40 cellular contexts compared by ENCODE assay signal in the genomic region with DNA sequence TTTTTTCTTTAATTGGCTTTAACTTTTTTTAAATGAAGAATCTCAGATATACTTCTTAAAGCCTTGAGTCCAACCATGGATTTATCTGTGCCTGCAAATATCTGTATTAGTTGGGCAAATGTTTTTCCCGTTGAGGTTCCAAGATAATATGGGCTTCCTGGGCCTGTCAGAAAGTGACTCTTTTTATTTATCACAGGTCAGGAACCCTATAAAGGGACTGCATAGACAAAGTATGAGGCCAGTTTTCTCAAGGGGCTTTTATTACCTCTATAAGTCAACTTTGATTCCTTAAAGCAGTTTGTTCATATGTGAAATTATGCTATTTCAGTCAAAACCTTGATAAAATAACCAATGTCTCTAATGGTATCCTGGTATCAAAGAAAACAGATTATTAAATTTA.
"Had no signal": no experiment of that assay in that cellular context is flagged by ENCODE, and none has a peak within 500 bp of the region (broad histone marks: within the 10 kb centered on the region; RNA-seq: fewer than 3 reads in every experiment).

No MANE protein-coding gene starts in this region.

- H3K27me3 Mint-ChIP-seq: activated naive CD4-positive, alpha-beta T cell treated with anti-CD3 and anti-CD28 coated beads, Interleukin-2, amount 10 ng/mL, durations not matched to agents 7 days and 5 days; activated naive CD4-positive, alpha-beta T cell treated with anti-CD3 and anti-CD28 coated beads, Interleukin-2, amount 50 U/mL, for 24 hours; activated naive CD8-positive, alpha-beta T cell; activated naive CD8-positive, alpha-beta T cell treated with anti-CD3 and anti-CD28 coated beads for 36 hours; activated T-cell treated with anti-CD3 and anti-CD28 coated beads, Interleukin-2, amount 50 U/mL, for 24 hours; activated T-helper 17 cell treated with anti-CD3 and anti-CD28 coated beads, Interleukin-2, amount 50 U/mL, for 72 hours had no signal

- H3K4me3 Mint-ChIP-seq: activated naive CD4-positive, alpha-beta T cell treated with anti-CD3 and anti-CD28 coated beads for 36 hours; activated naive CD4-positive, alpha-beta T cell treated with anti-CD3 and anti-CD28 coated beads, Interleukin-2, amount 10 ng/mL, durations not matched to agents 7 days and 5 days; activated naive CD4-positive, alpha-beta T cell treated with anti-CD3 and anti-CD28 coated beads, Interleukin-2, amount 50 U/mL, for 24 hours; activated naive CD8-positive, alpha-beta T cell; activated naive CD8-positive, alpha-beta T cell treated with anti-CD3 and anti-CD28 coated beads for 36 hours; activated naive CD8-positive, alpha-beta T cell treated with anti-CD3 and anti-CD28 coated beads, Interleukin-2, amount 10 ng/mL, durations not matched to agents 7 days and 5 days; activated naive CD8-positive, alpha-beta T cell treated with anti-CD3 and anti-CD28 coated beads, Interleukin-2, amount 50 U/mL, for 24 hours; activated T-cell treated with anti-CD3 and anti-CD28 coated beads, Interleukin-2, amount 50 U/mL, for 24 hours; activated T-cell treated with anti-CD3 and anti-CD28 coated beads, Interleukin-2, amount 50 U/mL, for 4 hours; activated T-cell treated with anti-CD3 and anti-CD28 coated beads, Interleukin-2, amount 50 U/mL, for 72 hours; activated T-helper 1 cell treated with anti-CD3 and anti-CD28 coated beads, Interleukin-12 subunit alpha, Interleukin-12 subunit beta, Interleukin-2, Interleukin-4 antibody, amounts not matched to agents 30 ng/mL and 10 ng/mL and 1 ng/mL, durations not matched to agents 14 hours and 24 hours and 36 hours; activated T-helper 17 cell treated with anti-CD3 and anti-CD28 coated beads, Interleukin-2, amount 50 U/mL, for 72 hours; brain; central memory CD8-positive, alpha-beta T cell had no signal

- H3K36me3 Mint-ChIP-seq: activated naive CD4-positive, alpha-beta T cell treated with anti-CD3 and anti-CD28 coated beads, Interleukin-2, amount 10 ng/mL, durations not matched to agents 7 days and 5 days; activated naive CD4-positive, alpha-beta T cell treated with anti-CD3 and anti-CD28 coated beads, Interleukin-2, amount 50 U/mL, for 24 hours; activated naive CD4-positive, alpha-beta T cell treated with anti-CD3 and anti-CD28 coated beads, Interleukin-2, amount 50 U/mL, for 72 hours; activated naive CD8-positive, alpha-beta T cell; activated naive CD8-positive, alpha-beta T cell treated with anti-CD3 and anti-CD28 coated beads for 36 hours; activated naive CD8-positive, alpha-beta T cell treated with anti-CD3 and anti-CD28 coated beads, Interleukin-2, amount 10 ng/mL, durations not matched to agents 7 days and 5 days; brain had no signal

- H3K9me3 Mint-ChIP-seq: activated naive CD4-positive, alpha-beta T cell treated with anti-CD3 and anti-CD28 coated beads for 36 hours; activated naive CD4-positive, alpha-beta T cell treated with anti-CD3 and anti-CD28 coated beads, Interleukin-2, amount 10 ng/mL, durations not matched to agents 7 days and 5 days; activated naive CD4-positive, alpha-beta T cell treated with anti-CD3 and anti-CD28 coated beads, Interleukin-2, amount 50 U/mL, for 24 hours; activated naive CD4-positive, alpha-beta T cell treated with anti-CD3 and anti-CD28 coated beads, Interleukin-2, amount 50 U/mL, for 72 hours; activated naive CD8-positive, alpha-beta T cell treated with anti-CD3 and anti-CD28 coated beads for 36 hours; activated naive CD8-positive, alpha-beta T cell treated with anti-CD3 and anti-CD28 coated beads, Interleukin-2, amount 10 ng/mL, durations not matched to agents 7 days and 5 days; activated naive CD8-positive, alpha-beta T cell treated with anti-CD3 and anti-CD28 coated beads, Interleukin-2, amount 50 U/mL, for 24 hours; activated T-cell treated with anti-CD3 and anti-CD28 coated beads, Interleukin-2, amount 50 U/mL, for 24 hours; activated T-cell treated with anti-CD3 and anti-CD28 coated beads, Interleukin-2, amount 50 U/mL, for 4 hours; activated T-cell treated with anti-CD3 and anti-CD28 coated beads, Interleukin-2, amount 50 U/mL, for 72 hours; activated T-helper 1 cell treated with anti-CD3 and anti-CD28 coated beads, Interleukin-12 subunit alpha, Interleukin-12 subunit beta, Interleukin-2, Interleukin-4 antibody, amounts not matched to agents 30 ng/mL and 10 ng/mL and 1 ng/mL, durations not matched to agents 14 hours and 24 hours and 36 hours; activated T-helper 17 cell treated with anti-CD3 and anti-CD28 coated beads, Interleukin-2, amount 50 U/mL, for 72 hours; activated T-helper 2 cell treated with anti-CD3 and anti-CD28 coated beads, Interferon-gamma antibody, Interleukin-2, Interleukin-4, amounts not matched to agents 10 μg/mL and 5 μg/mL and 100 μg/mL, durations not matched to agents 14 hours and 24 hours and 36 hours; brain; central memory CD8-positive, alpha-beta T cell had no signal

- H3K36me3 ChIP-seq: adrenal gland, ascending aorta, brain microvascular endothelial cell, breast epithelium, cardiac muscle cell had no signal

- ATAC-seq: activated naive CD4-positive, alpha-beta T cell treated with anti-CD3 and anti-CD28 coated beads, Interleukin-2, amount 50 U/mL, for 72 hours; activated naive CD8-positive, alpha-beta T cell treated with anti-CD3 and anti-CD28 coated beads, Interleukin-2, amount 50 U/mL, for 24 hours; activated T-cell treated with anti-CD3 and anti-CD28 coated beads, Interleukin-2, amount 50 U/mL, for 4 hours; activated T-cell treated with anti-CD3 and anti-CD28 coated beads, Interleukin-2, amount 50 U/mL, for 72 hours; activated T-helper 17 cell treated with anti-CD3 and anti-CD28 coated beads, Interleukin-2, amount 50 U/mL, for 72 hours; body of pancreas had no signal

- H3K27ac ChIP-seq: adrenal gland, ascending aorta, body of pancreas, brain microvascular endothelial cell, breast epithelium, cardiac muscle cell had no signal

- H3K4me1 ChIP-seq: ascending aorta, body of pancreas, breast epithelium had no signal

- DNase-seq: activated effector memory CD4-positive, alpha-beta T cell treated with anti-CD3 and anti-CD28 coated beads, Interleukin-2, amount 50 U/mL, for 16 hours; activated effector memory CD4-positive, alpha-beta T cell treated with Interleukin-2 at 50 U/mL for 16 hours; activated gamma-delta T cell; activated gamma-delta T cell treated with Interleukin-2 at 50 U/mL for 16 hours; activated naive CD4-positive, alpha-beta T cell; activated naive CD4-positive, alpha-beta T cell treated with anti-CD3 and anti-CD28 coated beads for 36 hours; activated naive CD4-positive, alpha-beta T cell treated with anti-CD3 and anti-CD28 coated beads, Interleukin-2, amount 10 ng/mL, durations not matched to agents 7 days and 5 days; activated naive CD4-positive, alpha-beta T cell treated with anti-CD3 and anti-CD28 coated beads, Interleukin-2, amount 50 U/mL, for 16 hours; activated naive CD4-positive, alpha-beta T cell treated with Interleukin-2 at 50 U/mL for 16 hours; activated naive CD8-positive, alpha-beta T cell treated with anti-CD3 and anti-CD28 coated beads for 36 hours; activated naive CD8-positive, alpha-beta T cell treated with anti-CD3 and anti-CD28 coated beads, Interleukin-2, amount 10 ng/mL, durations not matched to agents 7 days and 5 days; activated naive CD8-positive, alpha-beta T cell treated with anti-CD3 and anti-CD28 coated beads, Interleukin-2, amount 50 U/mL, for 24 hours; activated T-cell treated with anti-CD3 and anti-CD28 coated beads for 4 hours; activated T-cell treated with anti-CD3 and anti-CD28 coated beads, Interleukin-2, amount 50 U/mL, for 1 hour; activated T-cell treated with anti-CD3 and anti-CD28 coated beads, Interleukin-2, amount 50 U/mL, for 24 hours; activated T-cell treated with anti-CD3 and anti-CD28 coated beads, Interleukin-2, amount 50 U/mL, for 4 hours; activated T-cell treated with anti-CD3 and anti-CD28 coated beads, Interleukin-2, amount 50 U/mL, for 48 hours; activated T-cell treated with anti-CD3 and anti-CD28 coated beads, Interleukin-2, amount 50 U/mL, for 72 hours; adrenal gland; amniotic stem cell; amygdala; anterior cingulate cortex; aorta; body of pancreas; brain microvascular endothelial cell; caudate nucleus; central memory CD4-positive, alpha-beta T cell had no signal

- H3K27me3 ChIP-seq: adrenal gland, ascending aorta, body of pancreas, brain microvascular endothelial cell, breast epithelium, cardiac muscle cell had no signal

- H3K4me3 ChIP-seq: adrenal gland, ascending aorta, body of pancreas, breast epithelium, cardiac muscle cell had no signal

- H3K4me1 Mint-ChIP-seq: activated T-helper 17 cell treated with anti-CD3 and anti-CD28 coated beads, Interleukin-2, amount 50 U/mL, for 72 hours; brain; central memory CD8-positive, alpha-beta T cell had no signal

- H3K27ac Mint-ChIP-seq: activated naive CD4-positive, alpha-beta T cell treated with anti-CD3 and anti-CD28 coated beads for 36 hours; activated naive CD4-positive, alpha-beta T cell treated with anti-CD3 and anti-CD28 coated beads, Interleukin-2, amount 10 ng/mL, durations not matched to agents 7 days and 5 days; activated naive CD4-positive, alpha-beta T cell treated with anti-CD3 and anti-CD28 coated beads, Interleukin-2, amount 50 U/mL, for 24 hours; activated naive CD4-positive, alpha-beta T cell treated with anti-CD3 and anti-CD28 coated beads, Interleukin-2, amount 50 U/mL, for 72 hours; activated naive CD8-positive, alpha-beta T cell; activated naive CD8-positive, alpha-beta T cell treated with anti-CD3 and anti-CD28 coated beads for 36 hours; activated naive CD8-positive, alpha-beta T cell treated with anti-CD3 and anti-CD28 coated beads, Interleukin-2, amount 10 ng/mL, durations not matched to agents 7 days and 5 days; activated naive CD8-positive, alpha-beta T cell treated with anti-CD3 and anti-CD28 coated beads, Interleukin-2, amount 50 U/mL, for 24 hours; activated T-cell treated with anti-CD3 and anti-CD28 coated beads, Interleukin-2, amount 50 U/mL, for 24 hours; activated T-cell treated with anti-CD3 and anti-CD28 coated beads, Interleukin-2, amount 50 U/mL, for 72 hours; activated T-helper 1 cell treated with anti-CD3 and anti-CD28 coated beads, Interleukin-12 subunit alpha, Interleukin-12 subunit beta, Interleukin-2, Interleukin-4 antibody, amounts not matched to agents 30 ng/mL and 10 ng/mL and 1 ng/mL, durations not matched to agents 14 hours and 24 hours and 36 hours; activated T-helper 17 cell treated with anti-CD3 and anti-CD28 coated beads, Interleukin-2, amount 50 U/mL, for 72 hours; activated T-helper 2 cell treated with anti-CD3 and anti-CD28 coated beads, Interferon-gamma antibody, Interleukin-2, Interleukin-4, amounts not matched to agents 10 μg/mL and 5 μg/mL and 100 μg/mL, durations not matched to agents 14 hours and 24 hours and 36 hours; brain had no signal

- FAIRE-seq: astrocyte, bronchial epithelial cell had no signal

- H3K9me3 ChIP-seq: adrenal gland, ascending aorta, body of pancreas, breast epithelium had no signal
